Comparison of ENCODE assay signal across 7 cellular contexts in genomic region chrX:72713599-72714444, GRCh38. TPM values are rescaled to one million over a fixed set of nuclear protein-coding genes. Genes with fewer than 3 reads are reported as not detected.
DNase-seq lines count a peak whose midpoint lies in the region; ATAC-seq lines count a peak whose summit lies in the region.
"Not testable (repeated sequence)": the region's sequence is repeated elsewhere in the genome, so short reads cannot be mapped to it uniquely, and the experiment has no call there.

Gene PHKA1, minus strand, starts transcription at chrX:72714306. Its CDS starts 426 bp downstream, at chrX:72713880.

- H3K27me3 ChIP-seq in skeletal muscle tissue (ENCODE audit: control insufficient read depth in 3 of 3, insufficient read depth in 3 of 3, low read length in 3 of 3) = not testable (repeated sequence)

- not testable (repeated sequence) for H3K36me3 Mint-ChIP-seq in IgD-negative memory B cell; activated T-cell treated with anti-CD3 and anti-CD28 coated beads, Interleukin-2, amount 50 U/mL, for 4 hours (ENCODE audit: insufficient read depth)

- H3K4me1 ChIP-seq in skeletal muscle tissue (ENCODE audit: control insufficient read depth in 3 of 3, insufficient read depth in 3 of 3, low read length in 3 of 3) = not testable (repeated sequence)

- peak; percentile 74 for ATAC-seq in GM18511 (IDR thresholded peaks at IDR 0.05; ENCODE audit: unreplicated experiment)
- peak; percentile 91 to 92 for ATAC-seq in activated T-cell treated with anti-CD3 and anti-CD28 coated beads, Interleukin-2, amount 50 U/mL, for 4 hours

- H3K27me3 Mint-ChIP-seq in IgD-negative memory B cell = not testable (repeated sequence)
- H3K27me3 Mint-ChIP-seq in activated T-cell treated with anti-CD3 and anti-CD28 coated beads, Interleukin-2, amount 50 U/mL, for 4 hours (ENCODE audit: low read depth) = peaks cover 10% of the 10 kb centered on the region

- H3K4me3 ChIP-seq in skeletal muscle tissue (ENCODE audit: low read length in 3 of 3) = peak within 1 kb of the TSS; percentile 75 to 77 (median 76)

- peak within 1 kb of the TSS in 3 of 4 donors; percentile 54 to 82 (median 62) for H3K4me3 Mint-ChIP-seq in IgD-negative memory B cell
- peak within 1 kb of the TSS; percentile 70 for H3K4me3 Mint-ChIP-seq in activated T-cell treated with anti-CD3 and anti-CD28 coated beads, Interleukin-2, amount 50 U/mL, for 4 hours

- H3K27ac ChIP-seq in skeletal muscle tissue (ENCODE audit: low read depth, low read length) = peak within 1 kb of the TSS; percentile 80

- H3K9ac ChIP-seq in skeletal muscle tissue (ENCODE audit: low read depth in 1 of 3, low read length in 3 of 3) = peak within 1 kb of the TSS; percentile 71 to 82 (median 76)

- DNase-seq in RPMI7951 (ENCODE audit: low read depth) (peak; percentile 0), left kidney (ENCODE audit: low read depth, low spot score) (peak; percentile 79)
- DNase-seq in activated T-cell treated with anti-CD3 and anti-CD28 coated beads, Interleukin-2, amount 50 U/mL, for 4 hours = peak; percentile 24

- H3K36me3 ChIP-seq in skeletal muscle tissue (ENCODE audit: control insufficient read depth in 3 of 3, insufficient read depth in 3 of 3, low read length in 3 of 3) = not testable (repeated sequence)

- H3K9me3 ChIP-seq in skeletal muscle tissue (ENCODE audit: control insufficient read depth in 3 of 3, low read length in 3 of 3) = not testable (repeated sequence)

- not testable (repeated sequence) for H3K27ac Mint-ChIP-seq in IgD-negative memory B cell

- not testable (repeated sequence) for H3K4me1 Mint-ChIP-seq in IgD-negative memory B cell; activated T-cell treated with anti-CD3 and anti-CD28 coated beads, Interleukin-2, amount 50 U/mL, for 4 hours (ENCODE audit: low read depth)

- not testable (repeated sequence) for H3K9me3 Mint-ChIP-seq in IgD-negative memory B cell; activated T-cell treated with anti-CD3 and anti-CD28 coated beads, Interleukin-2, amount 50 U/mL, for 4 hours

- in situ Hi-C loops in endometrial microvascular endothelial cells (cut with HindIII; ENCODE audit: inconsistent ontology term, low pct_unique_long_range_greater_than_20kb, low sequenced_read_pairs) = not testable (repeated sequence)

RNA-seq across cellular contexts. Expression of gene PHKA1, which starts in this region (rescaled TPM):
- polyA plus RNA-seq in IgD-negative memory B cell = not detected
- 1.6 and 1.7 TPM in 2 replicates for total RNA-seq in RPMI7951 (2014; rRNA removed; shearing (Covaris generic))
- total RNA-seq in activated T-cell treated with anti-CD3 and anti-CD28 coated beads, Interleukin-2, amount 50 U/mL, for 4 hours = 1 to 10 TPM; 3.1 to 9.3 (median 5.9) TPM
- total RNA-seq in endometrial microvascular endothelial cells (ENCODE audit: inconsistent ontology term) (10.7 TPM), skeletal muscle tissue (2.6 TPM)

Comparison
In these comparisons a context has a peak if more than half of its experiments do, and no peak if none do; other contexts are left out.
1. Peak in every context shown above with its lines: DNase-seq, ATAC-seq, H3K4me3 ChIP-seq and H3K27ac ChIP-seq.
2. DNase-seq: peak in every context shown above with its lines; median percentile 79 in left kidney; 24 in activated T-cell treated with anti-CD3 and anti-CD28 coated beads, Interleukin-2, amount 50 U/mL, for 4 hours; 0 in RPMI7951.